In genomic region chr15:29825205-29825604, GRCh38 we compare ENCODE assay signal across 11 cellular contexts. TPM values are rescaled to one million over a fixed set of nuclear protein-coding genes. Genes with fewer than 3 reads are reported as not detected.
DNase-seq lines count a peak whose midpoint lies in the region; ATAC-seq, FAIRE-seq and TF ChIP-seq lines count a peak whose summit lies in the region.
"Had no signal": no experiment of that assay in that cellular context is flagged by ENCODE, and none has a peak within 500 bp of the region (broad histone marks: within the 10 kb centered on the region; RNA-seq: fewer than 3 reads in every experiment).

No MANE protein-coding gene starts in this region.

- TF ChIP-seq POLR2A in GM12891 (IDR thresholded peaks at IDR 0.05; ENCODE audit: low read depth, low read length), result no peak

- no peaks in the 10 kb centered on the region for H3K36me3 ChIP-seq in DND-41 (ENCODE audit: insufficient read depth, low read length)
- H3K36me3 ChIP-seq: Peyer's patch had no signal

- H3K4me3 ChIP-seq in DND-41 (ENCODE audit: low read depth in 1 of 2, low read length in 2 of 2), result no peak overlapping the region
- H3K4me3 ChIP-seq: Peyer's patch had no signal

- no peak for TF ChIP-seq CTCF in DND-41 (IDR thresholded peaks at IDR 0.05; ENCODE audit: borderline replicate concordance, extremely low read depth, low read length, poor library complexity, severe bottlenecking)

- H3K4me2 ChIP-seq in DND-41 (ENCODE audit: insufficient read depth, low read length), result no peak overlapping the region

- H2AFZ ChIP-seq in DND-41 (ENCODE audit: low read depth, low read length), result no peak overlapping the region

- FAIRE-seq in GM12891 (lab: Jason Lieb, UNC), result no peak

- H4K20me1 ChIP-seq in DND-41 (ENCODE audit: insufficient read depth, low read length), result peaks cover 23% of the 10 kb centered on the region

- DNase-seq in DND-41 (peak; percentile 37), NAMALWA (ENCODE audit: low spot score) (peak; percentile 44), amygdala (lab: John Stamatoyannopoulos, UW) (no peak), NCI-H187 (lab: John Stamatoyannopoulos, UW) (no peak), GM12891 (ENCODE audit: insufficient read length, low spot score) (no peak)
- DNase-seq in central memory CD4-positive, alpha-beta T cell, result peak; percentile 75
- DNase-seq: NCI-H1092, Peyer's patch, substantia nigra had no signal

- no peaks in the 10 kb centered on the region for H3K79me2 ChIP-seq in DND-41 (ENCODE audit: insufficient read depth, low read length)

- ATAC-seq in DND-41 (ENCODE audit: insufficient read depth, low read depth) (peak; percentile 80), GM18868 (IDR thresholded peaks at IDR 0.05; ENCODE audit: unreplicated experiment) (peak; percentile 42), HG03039 (IDR thresholded peaks at IDR 0.05; ENCODE audit: unreplicated experiment) (no peak)

- no peaks in the 10 kb centered on the region for H3K9me3 ChIP-seq in DND-41 (ENCODE audit: insufficient read depth, low read length, severe bottlenecking)

- H3K27ac ChIP-seq in DND-41 (ENCODE audit: low read length), result no peak overlapping the region
- H3K27ac ChIP-seq: Peyer's patch had no signal

- peaks cover 36% of the 10 kb centered on the region for H3K27me3 ChIP-seq in DND-41 (ENCODE audit: insufficient read depth, low read length, poor library complexity)
- H3K27me3 ChIP-seq: Peyer's patch had no signal

- H3K4me1 ChIP-seq in DND-41 (ENCODE audit: insufficient read depth, low read length), result peaks cover 5% of the 10 kb centered on the region; the same call in 1 of the 2 replicates

- H3K9ac ChIP-seq in DND-41 (ENCODE audit: low read depth, low read length), result no peak overlapping the region

TF ChIP-seq in GM12891, 5 proteins besides CTCF, POLR2A, EP300 and RAD21:
- TF ChIP-seq TAF1 (IDR thresholded peaks at IDR 0.05; ENCODE audit: low read depth, low read length), result no peak
- no peak for TF ChIP-seq SPI1 (IDR thresholded peaks at IDR 0.05; ENCODE audit: low read depth, low read length)
- TF ChIP-seq POLR2AphosphoS5 (IDR thresholded peaks at IDR 0.05; ENCODE audit: low read depth, low read length), result no peak
- TF ChIP-seq POU2F2 (IDR thresholded peaks at IDR 0.05; ENCODE audit: low read depth, low read length), result no peak
- no peak for TF ChIP-seq PAX5 (IDR thresholded peaks at IDR 0.05; ENCODE audit: insufficient read depth, low read length, severe bottlenecking)
TF ChIP-seq in GM12891: peak in this region for 0.

RNA-seq across cellular contexts. Expression of gene TJP1, which starts 2.9 kb away (rescaled TPM):
- polyA plus RNA-seq in GM12891 (2012; ENCODE audit: low read depth, missing spikeins), result not detected

Comparison
In these comparisons a context has a peak if more than half of its experiments do, and no peak if none do; other contexts are left out.
1. DNase-seq: peak in DND-41 (single experiment), NAMALWA (single experiment) and central memory CD4-positive, alpha-beta T cell (single experiment); none in amygdala (0 of 56), NCI-H187 (0 of 2) and GM12891 (single experiment).